In the genomic region with DNA sequence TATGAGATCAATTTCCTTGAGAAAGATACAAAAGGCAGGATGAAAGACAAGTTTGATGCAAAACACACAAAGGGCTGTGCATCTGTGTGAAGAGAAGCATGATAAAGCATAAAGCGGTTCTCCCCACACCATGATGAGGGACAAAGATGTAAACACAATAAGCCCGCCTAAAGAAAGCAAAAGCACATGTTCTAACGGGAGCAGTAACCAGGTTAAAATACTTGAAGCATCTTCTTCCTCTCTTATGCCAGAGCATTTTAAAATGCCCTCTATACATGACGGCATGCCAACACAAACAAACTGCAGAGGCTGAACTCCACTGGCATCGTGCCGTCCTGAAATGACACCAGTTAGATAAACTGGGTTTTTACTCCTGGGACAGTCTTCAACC, we compare ENCODE assay signal across 13 cellular contexts.
DNase-seq lines count a peak whose midpoint lies in the region; ATAC-seq, FAIRE-seq and TF ChIP-seq lines count a peak whose summit lies in the region.
"Had no signal": no experiment of that assay in that cellular context is flagged by ENCODE, and none has a peak within 500 bp of the region (broad histone marks: within the 10 kb centered on the region; RNA-seq: fewer than 3 reads in every experiment).

No MANE protein-coding gene starts in this region.

- TF ChIP-seq EP300 in transverse colon (IDR thresholded peaks at IDR 0.05; ENCODE audit: low read depth): no peak

- H3K27ac ChIP-seq in transverse colon: no peak overlapping the region
- H3K27ac ChIP-seq: uterus had no signal

- peak overlapping the region; percentile 53 for H3K27ac Mint-ChIP-seq in chondrocyte (ENCODE audit: unreplicated experiment)
- H3K27ac Mint-ChIP-seq: natural killer cell had no signal

- intact Hi-C loops in Right ventricle myocardium inferior (cut with DNase I) (loop anchor here (10.0 kb wide), 1 partner anchor 72 kb away; no protein-coding TSS in a partner anchor), cardiac septum (cut with DNase I) (no loop called here), transverse colon (cut with DNase I; ENCODE audit: low total_unique reads) (no loop called here)

- H3K27me3 Mint-ChIP-seq in chondrocyte (ENCODE audit: low read depth): no peaks in the 10 kb centered on the region

- H3K4me3 Mint-ChIP-seq in chondrocyte (ENCODE audit: unreplicated experiment): peak overlapping the region; percentile 11
- H3K4me3 Mint-ChIP-seq: natural killer cell had no signal

- in situ Hi-C loops in transverse colon (cut with MboI; ENCODE audit: low pct_ligation_motif_present in 1 of 4, low pct_unique_long_range_greater_than_20kb in 1 of 4, low sequenced_read_pairs in 3 of 4): no loop called here

- DNase-seq in Right ventricle myocardium inferior (ENCODE audit: missing footprints) (peak; percentile 65), cardiac septum (ENCODE audit: low spot score) (no peak), chondrocyte (ENCODE audit: low spot score) (no peak), medulla oblongata (ENCODE audit: extremely low spot score) (peak; percentile 66), transverse colon (peak; percentile 38), NAMALWA (ENCODE audit: low spot score) (no peak), HTR-8/SVneo (ENCODE audit: insufficient read length, low spot score) (no peak), NOMO-1 treated with dmso at 0.1 percent for 144 hours (lab: John Stamatoyannopoulos, UW; ENCODE audit: unreplicated experiment) (no peak)
- DNase-seq: natural killer cell; NCI-H510A; stimulated activated CD4-positive, alpha-beta T cell treated with anti-CD3 and anti-CD28 coated beads, Interleukin-4, amount 100 ng/mL, for 4 hours; T-helper 1 cell; uterus had no signal

- no peaks in the 10 kb centered on the region for H3K9me3 ChIP-seq in transverse colon
- H3K9me3 ChIP-seq: uterus had no signal

- H3K36me3 ChIP-seq in transverse colon: no peaks in the 10 kb centered on the region
- H3K36me3 ChIP-seq: uterus had no signal

- TF ChIP-seq CTCF in chondrocyte (IDR thresholded peaks at IDR 0.05) (no peak), transverse colon (IDR thresholded peaks at IDR 0.05) (no peak)

- H3K4me1 ChIP-seq in transverse colon: no peaks in the 10 kb centered on the region
- H3K4me1 ChIP-seq: uterus had no signal

- 24 to 33% methylated on average over 3 to 6 of the region's 6 CpGs for WGBS in transverse colon (ENCODE audit: low coverage in 1 of 2), 2 donors

- no peaks in the 10 kb centered on the region for H3K27me3 ChIP-seq in transverse colon
- H3K27me3 ChIP-seq: uterus had no signal

- H3K9me3 Mint-ChIP-seq in chondrocyte (ENCODE audit: low read depth): no peaks in the 10 kb centered on the region

- no peak for FAIRE-seq in HTR-8/SVneo (lab: Jason Lieb, UNC)

- H3K36me3 Mint-ChIP-seq in chondrocyte (ENCODE audit: low read depth): no peaks in the 10 kb centered on the region
- H3K36me3 Mint-ChIP-seq: natural killer cell had no signal

- H3K4me1 Mint-ChIP-seq in chondrocyte (ENCODE audit: low read depth): peaks cover 59% of the 10 kb centered on the region
- H3K4me1 Mint-ChIP-seq: natural killer cell had no signal

- ATAC-seq in Right ventricle myocardium inferior: peak; percentile 64
- ATAC-seq: natural killer cell had no signal

- no peak overlapping the region for H3K4me3 ChIP-seq in transverse colon
- H3K4me3 ChIP-seq: uterus had no signal

- no peak for TF ChIP-seq POLR2A in transverse colon (IDR thresholded peaks at IDR 0.05)

Comparison
In these comparisons a context has a peak if more than half of its experiments do, and no peak if none do; other contexts are left out.
1. DNase-seq: peak in Right ventricle myocardium inferior (single experiment), medulla oblongata (single experiment) and transverse colon (single experiment); none in cardiac septum (single experiment), chondrocyte (single experiment), NAMALWA (single experiment), HTR-8/SVneo (single experiment) and NOMO-1 treated with dmso at 0.1 percent for 144 hours (single experiment).